Comparison of ENCODE assay signal across 30 cellular contexts in genomic region chr15:35727627-35728026, GRCh38.
"Had no signal": no experiment of that assay in that cellular context is flagged by ENCODE, and none has a peak within 500 bp of the region (broad histone marks: within the 10 kb centered on the region; RNA-seq: fewer than 3 reads in every experiment).

No MANE protein-coding gene starts in this region.

- H3K4me1 ChIP-seq: adrenal gland, heart left ventricle, left ventricle myocardium inferior, testis, transverse colon had no signal

- H3K9me3 Mint-ChIP-seq: activated CD4-positive, alpha-beta memory T cell treated with anti-CD3 and anti-CD28 coated beads for 36 hours; activated CD4-positive, alpha-beta T cell treated with anti-CD3 and anti-CD28 coated beads, Interleukin-2, amount 10 ng/mL, durations not matched to agents 24 days and 14 days; activated naive CD4-positive, alpha-beta T cell treated with anti-CD3 and anti-CD28 coated beads for 36 hours; activated naive CD8-positive, alpha-beta T cell treated with anti-CD3 and anti-CD28 coated beads for 36 hours; activated T-helper 1 cell treated with anti-CD3 and anti-CD28 coated beads, Interleukin-12 subunit alpha, Interleukin-12 subunit beta, Interleukin-2, Interleukin-4 antibody, amounts not matched to agents 30 ng/mL and 10 ng/mL and 1 ng/mL, durations not matched to agents 14 hours and 24 hours and 36 hours; neural crest cell had no signal

- H3K4me3 ChIP-seq: adrenal gland, body of pancreas, esophagus muscularis mucosa, heart left ventricle, left ventricle myocardium inferior, lung, right lobe of liver, testis, transverse colon had no signal

- ATAC-seq: activated CD4-positive, CD25-positive, alpha-beta regulatory T cell treated with anti-CD3 and anti-CD28 coated beads, Interleukin-2, amount 50 U/mL, for 24 hours; foreskin keratinocyte; heart left ventricle had no signal

- H3K27ac ChIP-seq: adrenal gland, esophagus muscularis mucosa, foreskin keratinocyte, heart left ventricle, left ventricle myocardium inferior, right lobe of liver, testis, transverse colon, WERI-Rb-1 had no signal

- H3K4me3 Mint-ChIP-seq: activated CD4-positive, alpha-beta memory T cell treated with anti-CD3 and anti-CD28 coated beads for 36 hours; activated CD4-positive, alpha-beta T cell treated with anti-CD3 and anti-CD28 coated beads, Interleukin-2, amount 10 ng/mL, durations not matched to agents 24 days and 14 days; activated naive CD4-positive, alpha-beta T cell treated with anti-CD3 and anti-CD28 coated beads for 36 hours; activated naive CD8-positive, alpha-beta T cell treated with anti-CD3 and anti-CD28 coated beads for 36 hours; activated T-helper 1 cell treated with anti-CD3 and anti-CD28 coated beads, Interleukin-12 subunit alpha, Interleukin-12 subunit beta, Interleukin-2, Interleukin-4 antibody, amounts not matched to agents 30 ng/mL and 10 ng/mL and 1 ng/mL, durations not matched to agents 14 hours and 24 hours and 36 hours; neural crest cell had no signal

- H3K36me3 ChIP-seq: adrenal gland, esophagus muscularis mucosa, heart left ventricle, left ventricle myocardium inferior, right lobe of liver, transverse colon, WERI-Rb-1 had no signal

- H3K27me3 ChIP-seq: adrenal gland, body of pancreas, esophagus muscularis mucosa, foreskin keratinocyte, heart left ventricle, right lobe of liver, testis, transverse colon had no signal

- H3K9me3 ChIP-seq: adrenal gland, body of pancreas, esophagus muscularis mucosa, heart left ventricle, left ventricle myocardium inferior, right lobe of liver, testis, transverse colon had no signal

- FAIRE-seq: colon, TTC549, urothelium cell line had no signal

- H3K27me3 Mint-ChIP-seq: activated CD4-positive, alpha-beta memory T cell treated with anti-CD3 and anti-CD28 coated beads for 36 hours; activated CD4-positive, alpha-beta T cell treated with anti-CD3 and anti-CD28 coated beads, Interleukin-2, amount 10 ng/mL, durations not matched to agents 24 days and 14 days; activated naive CD8-positive, alpha-beta T cell treated with anti-CD3 and anti-CD28 coated beads for 36 hours had no signal

- DNase-seq: activated CD4-positive, alpha-beta memory T cell treated with anti-CD3 and anti-CD28 coated beads for 36 hours; activated CD4-positive, alpha-beta T cell treated with anti-CD3 and anti-CD28 coated beads, Interleukin-2, amount 10 ng/mL, durations not matched to agents 24 days and 14 days; activated CD8-positive, alpha-beta memory T cell treated with anti-CD3 and anti-CD28 coated beads, Interleukin-2, amount 50 U/mL, for 4 hours; activated effector memory CD4-positive, alpha-beta T cell treated with anti-CD3 and anti-CD28 coated beads, Interleukin-2, amount 50 U/mL, for 16 hours; activated naive CD4-positive, alpha-beta T cell treated with anti-CD3 and anti-CD28 coated beads for 36 hours; activated naive CD8-positive, alpha-beta T cell treated with anti-CD3 and anti-CD28 coated beads for 36 hours; activated T-cell treated with anti-CD3 and anti-CD28 coated beads, Interleukin-2, amount 50 U/mL, for 1 hour; adrenal gland; aorta; dermis blood vessel endothelial cell; effector CD4-positive, alpha-beta T cell; foreskin keratinocyte; heart left ventricle; left ventricle myocardium inferior; posterior cingulate gyrus; right lobe of liver; stimulated activated CD4-positive, alpha-beta T cell treated with anti-CD3 and anti-CD28 coated beads, Interleukin-2, amount 100 ng/mL, for 48 hours; stimulated activated naive CD4-positive, alpha-beta T cell treated with Interleukin-2 at 50 U/mL for 16 hours; testis; transverse colon; WERI-Rb-1 had no signal

- H3K36me3 Mint-ChIP-seq: activated CD4-positive, alpha-beta memory T cell treated with anti-CD3 and anti-CD28 coated beads for 36 hours; activated naive CD8-positive, alpha-beta T cell treated with anti-CD3 and anti-CD28 coated beads for 36 hours had no signal

- H3K4me1 Mint-ChIP-seq: activated CD4-positive, alpha-beta T cell treated with anti-CD3 and anti-CD28 coated beads, Interleukin-2, amount 10 ng/mL, durations not matched to agents 24 days and 14 days; activated naive CD8-positive, alpha-beta T cell treated with anti-CD3 and anti-CD28 coated beads for 36 hours; neural crest cell had no signal

- H3K27ac Mint-ChIP-seq: activated CD4-positive, alpha-beta memory T cell treated with anti-CD3 and anti-CD28 coated beads for 36 hours; activated CD4-positive, alpha-beta T cell treated with anti-CD3 and anti-CD28 coated beads, Interleukin-2, amount 10 ng/mL, durations not matched to agents 24 days and 14 days; activated naive CD4-positive, alpha-beta T cell treated with anti-CD3 and anti-CD28 coated beads for 36 hours; activated naive CD8-positive, alpha-beta T cell treated with anti-CD3 and anti-CD28 coated beads for 36 hours; activated T-helper 1 cell treated with anti-CD3 and anti-CD28 coated beads, Interleukin-12 subunit alpha, Interleukin-12 subunit beta, Interleukin-2, Interleukin-4 antibody, amounts not matched to agents 30 ng/mL and 10 ng/mL and 1 ng/mL, durations not matched to agents 14 hours and 24 hours and 36 hours had no signal
